ENCODE assay signal across 14 cellular contexts in genomic region chr17:31466096-31466495, GRCh38.
"Had no signal": no experiment of that assay in that cellular context is flagged by ENCODE, and none has a peak within 500 bp of the region (broad histone marks: within the 10 kb centered on the region; RNA-seq: fewer than 3 reads in every experiment).

No MANE protein-coding gene starts in this region.

- H3K27me3 ChIP-seq: ascending aorta, tibial nerve, uterus had no signal

- H3K27ac ChIP-seq: ascending aorta, tibial nerve, uterus had no signal

- ATAC-seq: activated CD8-positive, alpha-beta T cell treated with anti-CD3 and anti-CD28 coated beads for 36 hours; activated naive CD8-positive, alpha-beta T cell treated with anti-CD3 and anti-CD28 coated beads, Interleukin-2, amount 50 U/mL, for 24 hours; T-cell had no signal

- H3K36me3 ChIP-seq: ascending aorta, tibial nerve, uterus had no signal

- H3K4me1 ChIP-seq: ascending aorta, tibial nerve, uterus had no signal

- DNase-seq: activated CD4-positive, alpha-beta T cell treated with anti-CD3 and anti-CD28 coated beads, Interleukin-2, amount 10 ng/mL, durations not matched to agents 24 days and 14 days; activated CD8-positive, alpha-beta T cell treated with anti-CD3 and anti-CD28 coated beads for 36 hours; activated naive CD4-positive, alpha-beta T cell treated with anti-CD3 and anti-CD28 coated beads, Interleukin-2, amount 10 ng/mL, durations not matched to agents 7 days and 5 days; activated naive CD8-positive, alpha-beta T cell treated with anti-CD3 and anti-CD28 coated beads, Interleukin-2, amount 50 U/mL, for 24 hours; activated T-cell treated with anti-CD3 and anti-CD28 coated beads, Interleukin-2, amount 50 U/mL, for 1 hour; foreskin fibroblast; retina; stimulated activated CD4-positive, alpha-beta T cell treated with anti-CD3 and anti-CD28 coated beads, Interleukin-2, amount 100 ng/mL, for 24 hours; stimulated activated naive CD4-positive, alpha-beta T cell treated with Interleukin-2 at 50 U/mL for 16 hours; T-cell; uterus had no signal

- H3K9me3 ChIP-seq: ascending aorta, tibial nerve, uterus had no signal

- FAIRE-seq: bronchial epithelial cell had no signal

- H3K4me3 ChIP-seq: ascending aorta, tibial nerve, uterus had no signal
